ENCODE assay signal across 8 cellular contexts in genomic region chr17:16589097-16589969, GRCh38. TPM values are rescaled to one million over a fixed set of nuclear protein-coding genes. Genes with fewer than 3 reads are reported as not detected.
A peak's percentile ranks its signal among the peaks of the same experiment; 100 is the strongest.
DNase-seq lines count a peak whose midpoint lies in the region; ATAC-seq and TF ChIP-seq lines count a peak whose summit lies in the region.

No MANE protein-coding gene starts in this region.

- peak; percentile 62 to 76 for TF ChIP-seq EP300 in tibial nerve (IDR thresholded peaks at IDR 0.05)

- TF ChIP-seq CTCF in heart left ventricle (IDR thresholded peaks at IDR 0.05) = peak; percentile 98 to 100 (median 99)
- TF ChIP-seq CTCF in tibial nerve (IDR thresholded peaks at IDR 0.05) = peak; percentile 92 to 100 (median 99)

- peak overlapping the region; percentile 93 for H4K8ac ChIP-seq in trophoblast cell (ENCODE audit: low read depth, low read length)

- peak overlapping the region; percentile 95 for H2AFZ ChIP-seq in trophoblast cell (ENCODE audit: insufficient read depth, low read length, poor library complexity)

- H3K27ac ChIP-seq in heart left ventricle = peak overlapping the region in 10 of 12 donors; percentile 35 to 80 (median 62)
- no peak overlapping the region for H3K27ac ChIP-seq in trophoblast cell (ENCODE audit: low read depth, low read length)
- H3K27ac ChIP-seq in tibial nerve = peak overlapping the region in 3 of 4 donors; percentile 49 to 81 (median 51)

- H3K4me1 ChIP-seq in ES-I3 (ENCODE audit: insufficient read depth, low read length) (no peaks in the 10 kb centered on the region), adipocyte (ENCODE audit: control insufficient read depth, insufficient read depth, low read length) (peaks cover 23% of the 10 kb centered on the region), heart left ventricle (peaks cover 0 to 14% (median 3%) of the 10 kb centered on the region in 12 donors), trophoblast cell (ENCODE audit: control insufficient read depth in 1 of 2, insufficient read depth in 2 of 2, low read length in 2 of 2) (peaks cover 0 to 7% of the 10 kb centered on the region in 2 experiments), tibial nerve (peaks cover 0 to 28% (median 0%) of the 10 kb centered on the region in 4 donors)

- H4K91ac ChIP-seq in trophoblast cell (ENCODE audit: low read depth, low read length) = peak overlapping the region; percentile 86

- peaks cover 5% of the 10 kb centered on the region for H3K79me2 ChIP-seq in trophoblast cell (ENCODE audit: control insufficient read depth, insufficient read depth, low read length, poor library complexity)

- H2BK12ac ChIP-seq in trophoblast cell (ENCODE audit: low read length) = peak overlapping the region; percentile 18

- H2BK5ac ChIP-seq in trophoblast cell (ENCODE audit: low read depth, low read length, poor library complexity) = peak overlapping the region; percentile 35

- peaks cover 8% of the 10 kb centered on the region for H3K79me1 ChIP-seq in trophoblast cell (ENCODE audit: low read length)

- H3K36me3 ChIP-seq in ES-I3 (ENCODE audit: insufficient read depth, low read length) (no peaks in the 10 kb centered on the region), adipocyte (ENCODE audit: control insufficient read depth, insufficient read depth, low read length, severe bottlenecking) (no peaks in the 10 kb centered on the region), heart left ventricle (no peaks in the 10 kb centered on the region), trophoblast cell (ENCODE audit: control insufficient read depth in 1 of 2, insufficient read depth in 2 of 2, low read length in 2 of 2) (no peaks in the 10 kb centered on the region), tibial nerve (no peaks in the 10 kb centered on the region)

- WGBS in heart left ventricle, 4 donors = 5 to 7% (median 6%) methylated on average over 35 to 53 of the region's 53 CpGs
- no CpG with 5 or more reads among the region's 53 CpGs for WGBS in trophoblast cell (ENCODE audit: extremely low coverage, insufficient coverage, insufficient read length)
- WGBS in tibial nerve, 2 donors = 5 to 6% methylated on average over 46 of the region's 53 CpGs

- H2AK5ac ChIP-seq in trophoblast cell (ENCODE audit: low read length) = no peak overlapping the region

- peak overlapping the region; percentile 71 for H3K9ac ChIP-seq in ES-I3 (ENCODE audit: low read depth, low read length)
- peak overlapping the region; percentile 87 for H3K9ac ChIP-seq in adipocyte (ENCODE audit: low read length)
- peak overlapping the region; percentile 55 for H3K9ac ChIP-seq in trophoblast cell (ENCODE audit: low read length)

- H3K18ac ChIP-seq in trophoblast cell (ENCODE audit: low read length) = peak overlapping the region; percentile 86

- no peak overlapping the region for H3K23ac ChIP-seq in trophoblast cell (ENCODE audit: low read length)

- peaks cover 3% of the 10 kb centered on the region for H3K27me3 ChIP-seq in adipocyte (replicated peaks; ENCODE audit: control insufficient read depth, insufficient read depth, low read length)
- H3K27me3 ChIP-seq in heart left ventricle = no peaks in the 10 kb centered on the region
- H3K27me3 ChIP-seq in trophoblast cell (ENCODE audit: insufficient read depth, low read length) = no peaks in the 10 kb centered on the region
- H3K27me3 ChIP-seq in tibial nerve = no peaks in the 10 kb centered on the region

- H3K14ac ChIP-seq in trophoblast cell (ENCODE audit: low read length) = peak overlapping the region; percentile 90

- TF ChIP-seq POLR2A in heart left ventricle (IDR thresholded peaks at IDR 0.05) = peak in 1 of 2 donors; percentile 67
- peak in 1 of 2 donors; percentile 41 for TF ChIP-seq POLR2A in tibial nerve (IDR thresholded peaks at IDR 0.05)

- peak overlapping the region; percentile 71 for H2BK120ac ChIP-seq in trophoblast cell (ENCODE audit: insufficient read depth, low read length, poor library complexity)

- no peak overlapping the region for H3K4ac ChIP-seq in trophoblast cell (ENCODE audit: low read depth, low read length)

- intact Hi-C loops in heart left ventricle (cut with DNase I) = loop anchor here in 6 of 10 donors (1.0 to 5.0 kb wide), 5 partner anchors 52 to 403 kb away; partner anchors contain the start of gene ZNF624 (in 1 of the 6)

- peak overlapping the region; percentile 81 for H3K4me2 ChIP-seq in trophoblast cell (ENCODE audit: low read length)

- peak overlapping the region; percentile 96 for H4K12ac ChIP-seq in trophoblast cell (ENCODE audit: low read depth, low read length)

- DNase-seq in NCI-H1417 (lab: John Stamatoyannopoulos, UW) = peak; percentile 83 to 89 (median 87)
- DNase-seq in SW 1271 (lab: John Stamatoyannopoulos, UW) = peak; percentile 67 to 91
- peak; percentile 96 for DNase-seq in adipocyte (ENCODE audit: low read depth)
- peak; percentile 88 to 97 (median 91) for DNase-seq in heart left ventricle
- peak; percentile 94 to 99 for DNase-seq in trophoblast cell
- peak; percentile 84 to 91 for DNase-seq in tibial nerve (ENCODE audit: low spot score in 2 of 2)

- H3K9me3 ChIP-seq in ES-I3 (ENCODE audit: control insufficient read depth, insufficient read depth, low read length) (peaks cover 4% of the 10 kb centered on the region), adipocyte (ENCODE audit: control insufficient read depth, low read length) (no peaks in the 10 kb centered on the region), heart left ventricle (no peaks in the 10 kb centered on the region), trophoblast cell (ENCODE audit: insufficient read depth, low read depth, low read length) (no peaks in the 10 kb centered on the region), tibial nerve (no peaks in the 10 kb centered on the region)

- H3K4me3 ChIP-seq in adipocyte (ENCODE audit: low read length) (peak overlapping the region; percentile 85), heart left ventricle (peak overlapping the region; percentile 44 to 84 (median 64)), trophoblast cell (ENCODE audit: low read depth, low read length) (peak overlapping the region; percentile 59), tibial nerve (peak overlapping the region; percentile 53 to 71 (median 61))

- peak; percentile 77 for ATAC-seq in HG02678 (IDR thresholded peaks at IDR 0.05; ENCODE audit: unreplicated experiment)
- peak; percentile 77 to 94 (median 90) for ATAC-seq in heart left ventricle

RNA-seq across cellular contexts. Expression of gene ZNF287, which starts 20.3 kb away (rescaled TPM):
- 10 to 100 TPM in 5 of 9 donors, 1 to 10 TPM in 4; 3.8 to 14.7 (median 10.2) TPM for total RNA-seq in heart left ventricle
- polyA plus RNA-seq in heart left ventricle = 10 to 100 TPM in 1 of 2 donors, 1 to 10 TPM in 1; 6.1 to 11.8 TPM
- 4.3 and 4.9 TPM in 2 replicates for polyA plus RNA-seq in trophoblast cell (2013)
- 10 to 100 TPM in 2 of 4 donors, 1 to 10 TPM in 2; 4.8 to 11.0 (median 8.8) TPM for total RNA-seq in tibial nerve
